ENCODE assay signal across 18 cellular contexts in genomic region chr10:93678386-93678785, GRCh38. TPM values are rescaled to one million over a fixed set of nuclear protein-coding genes. Genes with fewer than 3 reads are reported as not detected.
DNase-seq lines count a peak whose midpoint lies in the region; ATAC-seq, FAIRE-seq and TF ChIP-seq lines count a peak whose summit lies in the region.
"Had no signal": no experiment of that assay in that cellular context is flagged by ENCODE, and none has a peak within 500 bp of the region (broad histone marks: within the 10 kb centered on the region; RNA-seq: fewer than 3 reads in every experiment).

No MANE protein-coding gene starts in this region.

- TF ChIP-seq POLR2A in H54 (IDR thresholded peaks at IDR 0.05; ENCODE audit: low read depth, low read length) (no peak), HepG2 (IDR thresholded peaks at IDR 0.05; ENCODE audit: insufficient read depth in 1 of 2, low read depth in 2 of 2, low read length in 2 of 2) (no peak)

- FAIRE-seq in H54 (lab: Jason Lieb, UNC): peak; percentile 6
- no peak for FAIRE-seq in HepG2 (lab: Jason Lieb, UNC)
- FAIRE-seq: GM12878, H1 had no signal

- no peak for ATAC-seq in activated T-cell treated with anti-CD3 and anti-CD28 coated beads, Interleukin-2, amount 50 U/mL, for 72 hours (replicated peaks in 1 of 2)
- ATAC-seq in HepG2: no peak
- ATAC-seq: GM12878 had no signal

- peak overlapping the region; percentile 72 for H3K27ac Mint-ChIP-seq in activated T-cell treated with anti-CD3 and anti-CD28 coated beads, Interleukin-2, amount 50 U/mL, for 72 hours
- H3K27ac Mint-ChIP-seq in endodermal cell (peak overlapping the region; percentile 5), nephron progenitor cell (peak overlapping the region; percentile 68)

- no TSS peak for BruUV-seq in HepG2 (replicated peaks; lab: Mats Ljungman, UMichigan)

- no peaks in the 10 kb centered on the region for H3K4me1 Mint-ChIP-seq in activated T-cell treated with anti-CD3 and anti-CD28 coated beads, Interleukin-2, amount 50 U/mL, for 72 hours (ENCODE audit: low read depth)
- H3K4me1 Mint-ChIP-seq in endodermal cell: no peaks in the 10 kb centered on the region
- no peaks in the 10 kb centered on the region for H3K4me1 Mint-ChIP-seq in nephron progenitor cell
- H3K4me1 Mint-ChIP-seq: CD14-positive monocyte had no signal

- TF ChIP-seq EP300 in HepG2 (IDR thresholded peaks at IDR 0.05; ENCODE audit: low read depth in 2 of 2, low read length in 2 of 2): no peak
- no peak for TF ChIP-seq EP300 in HepG2 (CRISPR knock-in tag; IDR thresholded peaks at IDR 0.05; ENCODE audit: borderline replicate concordance)

- H3K4me3 Mint-ChIP-seq in activated T-cell treated with anti-CD3 and anti-CD28 coated beads, Interleukin-2, amount 50 U/mL, for 72 hours: no peak overlapping the region
- H3K4me3 Mint-ChIP-seq in endodermal cell (no peak overlapping the region), nephron progenitor cell (no peak overlapping the region)
- H3K4me3 Mint-ChIP-seq: CD14-positive monocyte; CD4-positive, alpha-beta memory T cell had no signal

- H3K9me3 ChIP-seq in endodermal cell (ENCODE audit: control insufficient read depth, low read length): no peaks in the 10 kb centered on the region
- H3K9me3 ChIP-seq in HepG2 (ENCODE audit: low read length): no peaks in the 10 kb centered on the region
- H3K9me3 ChIP-seq: BLaER1, HAP-1 had no signal

- H3K4me2 ChIP-seq in HepG2 (ENCODE audit: low read depth, low read length): no peak overlapping the region
- H3K4me2 ChIP-seq: BLaER1 had no signal

- H3K79me2 ChIP-seq in HepG2 (ENCODE audit: insufficient read depth, low read length): no peaks in the 10 kb centered on the region

- H3K4me3 ChIP-seq in endodermal cell (ENCODE audit: low read length): no peak overlapping the region
- no peak overlapping the region for H3K4me3 ChIP-seq in HepG2 (replicated peaks in 1 of 3; ENCODE audit: insufficient read depth in 1 of 3, low read depth in 2 of 3, low read length in 3 of 3)
- H3K4me3 ChIP-seq: BLaER1, GM12878, HAP-1 had no signal

- TF ChIP-seq CTCF in endodermal cell (conservative IDR thresholded peaks at IDR 0.05) (no peak), nephron progenitor cell (IDR thresholded peaks at IDR 0.05) (no peak), HepG2 (CRISPR knock-in tag; IDR thresholded peaks at IDR 0.05) (no peak)

- no peak for DNase-seq in activated T-cell treated with anti-CD3 and anti-CD28 coated beads, Interleukin-2, amount 50 U/mL, for 72 hours
- no peak for DNase-seq in activated T-cell treated with anti-CD3 and anti-CD28 coated beads, Interleukin-2, amount 50 U/mL, for 1 hour
- DNase-seq in H54 (ENCODE audit: insufficient read length, low spot score) (no peak), endodermal cell (peak; percentile 68), nephron progenitor cell (no peak), SKM-1 treated with dmso at 0.1 percent for 144 hours (lab: John Stamatoyannopoulos, UW; ENCODE audit: unreplicated experiment) (no peak), HepG2 (ENCODE audit: low spot score) (no peak), NCI-H526 (lab: John Stamatoyannopoulos, UW) (no peak)
- DNase-seq: CD4-positive, alpha-beta memory T cell; DMS79 treated with DMSO at 0.1 percent for 48 hours; IMR-90 had no signal

- intact Hi-C loops in HepG2 (cut with micrococcal nuclease; ENCODE audit: unreplicated experiment): no loop called here

- H3K36me3 Mint-ChIP-seq in activated T-cell treated with anti-CD3 and anti-CD28 coated beads, Interleukin-2, amount 50 U/mL, for 72 hours (ENCODE audit: insufficient read depth in 2 of 2): peaks cover 1 to 10% of the 10 kb centered on the region in 2 donors
- peaks cover 9% of the 10 kb centered on the region for H3K36me3 Mint-ChIP-seq in endodermal cell (ENCODE audit: low read depth)
- peaks cover 14% of the 10 kb centered on the region for H3K36me3 Mint-ChIP-seq in nephron progenitor cell (ENCODE audit: low read depth)

- no peaks in the 10 kb centered on the region for H4K20me1 ChIP-seq in HepG2 (ENCODE audit: insufficient read depth, low read length)
- H4K20me1 ChIP-seq: BLaER1 had no signal

- H3K4me1 ChIP-seq in endodermal cell (ENCODE audit: control insufficient read depth, insufficient read depth, low read length): no peaks in the 10 kb centered on the region
- H3K4me1 ChIP-seq in HepG2 (ENCODE audit: insufficient read depth, low read length): peaks cover 4% of the 10 kb centered on the region; the same call in 1 of the 2 replicates
- H3K4me1 ChIP-seq: BLaER1, HAP-1 had no signal

- TF ChIP-seq RAD21 in HepG2 (CRISPR knock-in tag; IDR thresholded peaks at IDR 0.05): no peak

- no peaks in the 10 kb centered on the region for H3K27me3 Mint-ChIP-seq in activated T-cell treated with anti-CD3 and anti-CD28 coated beads, Interleukin-2, amount 50 U/mL, for 72 hours (ENCODE audit: low read depth)
- H3K27me3 Mint-ChIP-seq in endodermal cell (ENCODE audit: insufficient read depth): no peaks in the 10 kb centered on the region
- H3K27me3 Mint-ChIP-seq in nephron progenitor cell (ENCODE audit: low read depth, poor library complexity): no peaks in the 10 kb centered on the region
- H3K27me3 Mint-ChIP-seq: CD4-positive, alpha-beta memory T cell had no signal

- no peak overlapping the region for H3K27ac ChIP-seq in endodermal cell (ENCODE audit: low read depth, low read length)
- H3K27ac ChIP-seq in HepG2 (ENCODE audit: extremely low read length, insufficient read depth, low read length): no peak overlapping the region
- H3K27ac ChIP-seq: 22Rv1, BLaER1, HL-60 had no signal

- no peaks in the 10 kb centered on the region for H3K9me3 Mint-ChIP-seq in activated T-cell treated with anti-CD3 and anti-CD28 coated beads, Interleukin-2, amount 50 U/mL, for 72 hours
- no peaks in the 10 kb centered on the region for H3K9me3 Mint-ChIP-seq in endodermal cell
- H3K9me3 Mint-ChIP-seq in nephron progenitor cell: no peaks in the 10 kb centered on the region
- H3K9me3 Mint-ChIP-seq: CD14-positive monocyte; CD4-positive, alpha-beta memory T cell had no signal

- in situ Hi-C loops in HepG2 (cut with HindIII; ENCODE audit: extremely low pct_ligation_motif_present, low pct_unique_long_range_greater_than_20kb): no loop called here

- no peak overlapping the region for H2AFZ ChIP-seq in HepG2 (ENCODE audit: low read length)

- H3K36me3 ChIP-seq in endodermal cell (ENCODE audit: control insufficient read depth, insufficient read depth, low read length): peaks cover 61% of the 10 kb centered on the region
- H3K36me3 ChIP-seq in HepG2 (replicated peaks in 1 of 2; ENCODE audit: control insufficient read depth in 1 of 2, insufficient read depth in 2 of 2, low read length in 2 of 2): peaks cover 5 to 33% of the 10 kb centered on the region in 2 experiments; a peak in 2 of 5 replicates

- CTCF ChIA-PET in HepG2 (lab: Yijun Ruan, JAX; ENCODE audit: low intra/inter-chr PET ratio, low total read pairs): interaction anchor here (1.2 kb wide), 1 partner anchor 123 kb away, joined by 4 read pairs; no protein-coding TSS in a partner anchor

- no peaks in the 10 kb centered on the region for H3K27me3 ChIP-seq in endodermal cell (ENCODE audit: control insufficient read depth, insufficient read depth, low read length, poor library complexity, severe bottlenecking)
- no peaks in the 10 kb centered on the region for H3K27me3 ChIP-seq in HepG2 (ENCODE audit: control insufficient read depth in 1 of 2, insufficient read depth in 2 of 2, low read length in 2 of 2)
- H3K27me3 ChIP-seq: BLaER1 had no signal

- POLR2A ChIA-PET in HepG2 (lab: Yijun Ruan, JAX): interaction anchor here (1.4 kb wide), 1 partner anchor 88 kb away, joined by 3 read pairs; no protein-coding TSS in a partner anchor

- H3K9ac ChIP-seq in endodermal cell (ENCODE audit: extremely low read depth, low read length, poor library complexity, severe bottlenecking) (no peak overlapping the region), HepG2 (ENCODE audit: insufficient read depth, low read depth, low read length) (no peak overlapping the region)
- H3K9ac ChIP-seq: BLaER1 had no signal

- WGBS in endodermal cell (ENCODE audit: insufficient coverage in 1 of 2, insufficient read length in 1 of 2), 2 experiments: 74 to 93% methylated on average over 3 to 4 of the region's 4 CpGs
- WGBS in HepG2 (ENCODE audit: low lambda C conversion rate): 93% methylated on average over 4 of the region's 4 CpGs

TF ChIP-seq in HepG2, 621 proteins besides CTCF, POLR2A, EP300 and RAD21 (continues in another document):
- no peak for TF ChIP-seq ZNF660 (CRISPR knock-in tag; IDR thresholded peaks at IDR 0.05; ENCODE audit: borderline replicate concordance, low read depth)
- no peak for TF ChIP-seq PITX1 (CRISPR knock-in tag; IDR thresholded peaks at IDR 0.05)

RNA-seq across cellular contexts. Expression of gene FRA10AC1, which starts 24.0 kb away (rescaled TPM):
- total RNA-seq in activated T-cell treated with anti-CD3 and anti-CD28 coated beads, Interleukin-2, amount 50 U/mL, for 72 hours: 10 to 100 TPM; 27.9 to 40.7 TPM
- total RNA-seq in endodermal cell (10 to 100 TPM; 16.5 to 28.3 TPM), HepG2 (2016; rRNA removed; fragmentation: Illumina TruSeq; extraction: Trizol) (5.2 and 5.3 TPM in 2 replicates)
- polyA plus RNA-seq in endodermal cell (2013, experiment 1 of 2): 19.9 TPM
- polyA plus RNA-seq in endodermal cell (2013, experiment 2 of 2): 27.4 TPM
- total RNA-seq in HepG2 (2016; cell fraction: cytosol; rRNA removed; fragmentation: Illumina TruSeq; extraction: Trizol; ENCODE audit: low read depth): 2.1 and 2.7 TPM in 2 replicates
- total RNA-seq in HepG2 (2016; cell fraction: insoluble cytoplasmic fraction; rRNA removed; fragmentation: Illumina TruSeq; extraction: Trizol): 5.4 and 6.3 TPM in 2 replicates
- 4.5 and 4.8 TPM in 2 replicates for total RNA-seq in HepG2 (2016; cell fraction: membrane; rRNA removed; fragmentation: Illumina TruSeq; extraction: Trizol)
- 19.1 and 24.8 TPM in 2 replicates for total RNA-seq in HepG2 (2016; cell fraction: nucleus; rRNA removed; fragmentation: Illumina TruSeq; extraction: Trizol)
- polyA plus RNA-seq in HepG2 (2011; rRNA removed): 6.4 and 7.4 TPM in 2 replicates
- polyA plus RNA-seq in HepG2 (2011; cell fraction: cytosol; rRNA removed): 0.58 and 1.0 TPM in 2 replicates
- polyA plus RNA-seq in HepG2 (2011; cell fraction: nucleus; rRNA removed): 7.8 and 13.9 TPM in 2 replicates
- 17.5 and 19.1 TPM in 2 replicates for polyA plus RNA-seq in HepG2 (2012)
- polyA plus RNA-seq in HepG2 (2016; cell fraction: cytosol; fragmentation: Illumina TruSeq; extraction: Trizol; ENCODE audit: low read depth): 1.8 and 1.9 TPM in 2 replicates
- polyA plus RNA-seq in HepG2 (2016; cell fraction: insoluble cytoplasmic fraction; fragmentation: Illumina TruSeq; extraction: Trizol; ENCODE audit: low read depth): 8.3 and 9.5 TPM in 2 replicates
- 2.8 and 2.9 TPM in 2 replicates for polyA plus RNA-seq in HepG2 (2016; cell fraction: membrane; fragmentation: Illumina TruSeq; extraction: Trizol; ENCODE audit: low read depth)
- polyA plus RNA-seq in HepG2 (2016; cell fraction: nucleus; fragmentation: Illumina TruSeq; extraction: Trizol; ENCODE audit: insufficient read depth, low read depth): 29.1 and 30.9 TPM in 2 replicates
- polyA minus RNA-seq in HepG2 (2011; rRNA and poly(A)+ RNA removed; ENCODE audit: low replicate concordance): 2.5 and 2.9 TPM in 2 replicates
- polyA minus RNA-seq in HepG2 (2011; cell fraction: cytosol; rRNA and poly(A)+ RNA removed): 1.1 and 2.6 TPM in 2 replicates
- polyA minus RNA-seq in HepG2 (2011; cell fraction: nucleus; rRNA and poly(A)+ RNA removed): 58.6 and 62.0 TPM in 2 replicates

Comparison
In these comparisons a context has a peak if more than half of its experiments do, and no peak if none do; other contexts are left out.
1. H3K27ac Mint-ChIP-seq: peak in every context shown above with its lines; median percentile 72 in activated T-cell treated with anti-CD3 and anti-CD28 coated beads, Interleukin-2, amount 50 U/mL, for 72 hours; 68 in nephron progenitor cell; 5 in endodermal cell.